Comparison of ENCODE assay signal across 1 cellular context in genomic region chr22:40721266-40721665, GRCh38.
TF ChIP-seq lines count a peak whose summit lies in the region.

No MANE protein-coding gene starts in this region.

TF ChIP-seq in K562, 482 proteins besides CTCF, POLR2A, EP300 and RAD21 (continued from another document):
- TF ChIP-seq KAT7 (CRISPR knock-in tag; IDR thresholded peaks at IDR 0.05; ENCODE audit: borderline replicate concordance) (no peak), NFE2 (IDR thresholded peaks at IDR 0.05; ENCODE audit: low read depth) (peak; percentile 70), GMEB1 (CRISPR knock-in tag; IDR thresholded peaks at IDR 0.05) (no peak), ZKSCAN3 (CRISPR knock-in tag; IDR thresholded peaks at IDR 0.05) (no peak), NFIC (IDR thresholded peaks at IDR 0.05) (no peak), DPF2 (IDR thresholded peaks at IDR 0.05) (no peak), ZBTB49 (CRISPR knock-in tag; IDR thresholded peaks at IDR 0.05; ENCODE audit: borderline replicate concordance) (no peak), SETDB1 (IDR thresholded peaks at IDR 0.05; ENCODE audit: low read length) (no peak), CBX2 (IDR thresholded peaks at IDR 0.05; ENCODE audit: insufficient read depth, low read length, poor library complexity, severe bottlenecking) (no peak), MECOM (CRISPR knock-in tag; IDR thresholded peaks at IDR 0.05) (no peak), FUS (optimal IDR thresholded peaks at IDR 0.05; ENCODE audit: low read depth, low read length) (no peak)
